Comparison of ENCODE assay signal across 8 cellular contexts in the genomic region with DNA sequence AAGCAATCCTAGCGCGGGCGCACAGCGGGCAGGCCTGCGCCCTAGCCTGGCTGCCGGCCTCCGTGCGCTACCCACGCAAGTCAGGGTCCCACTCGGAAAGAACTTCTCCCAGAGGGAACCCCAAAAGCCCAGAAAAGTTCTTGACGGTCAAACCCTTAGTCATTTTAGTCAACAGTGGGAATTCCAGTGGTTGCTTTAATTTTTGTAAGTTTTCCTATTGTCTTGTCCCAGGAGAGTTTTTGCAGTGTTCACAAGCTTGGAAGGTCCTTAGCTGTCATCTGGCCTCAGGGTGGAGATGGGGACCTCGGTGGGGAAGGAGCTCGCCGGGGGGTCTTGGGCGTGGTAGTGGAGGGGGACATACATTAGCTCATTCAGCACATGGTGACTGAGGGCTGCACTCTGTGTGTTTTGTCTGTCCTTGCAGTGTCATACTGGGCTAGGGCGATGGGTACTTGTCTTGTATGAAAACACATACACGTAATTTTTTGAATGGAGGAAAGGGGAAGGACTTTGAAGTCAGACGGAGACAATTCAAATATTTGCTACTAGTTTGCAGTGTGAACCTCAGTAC. TPM values are rescaled to one million over a fixed set of nuclear protein-coding genes. Genes with fewer than 3 reads are reported as not detected.
DNase-seq lines count a peak whose midpoint lies in the region; ATAC-seq, FAIRE-seq and TF ChIP-seq lines count a peak whose summit lies in the region.

No MANE protein-coding gene starts in this region.

- H3K9me3 ChIP-seq in KOPT-K1 (ENCODE audit: insufficient read depth, low read length, poor library complexity, severe bottlenecking) (no peaks in the 10 kb centered on the region), K562 (replicated peaks; ENCODE audit: control insufficient read depth, insufficient read depth, low read depth, low read length) (no peaks in the 10 kb centered on the region), tibial artery (no peaks in the 10 kb centered on the region)

- ATAC-seq in K562 = peak; percentile 49
- ATAC-seq in left lobe of liver = peak; percentile 9
- ATAC-seq in GM21528 (IDR thresholded peaks at IDR 0.05; ENCODE audit: low FRiP score, unreplicated experiment) = no peak

- in situ Hi-C loops in GM13976 (cut with MboI; ENCODE audit: low sequenced_read_pairs, unreplicated experiment) (no loop called here), K562 (cut with MboI) (no loop called here)

- peak; percentile 68 for FAIRE-seq in K562 (lab: Jason Lieb, UNC)

- peak overlapping the region; percentile 81 to 95 for H3K9ac ChIP-seq in K562 (ENCODE audit: insufficient read depth in 1 of 2, low read depth in 2 of 2, low read length in 2 of 2)

- TF ChIP-seq CTCF in AG09309 (IDR thresholded peaks at IDR 0.05; ENCODE audit: control insufficient read depth, insufficient read depth, low read depth, low read length, missing control alignments) (no peak), GM13976 (IDR thresholded peaks at IDR 0.05; ENCODE audit: borderline replicate concordance, control extremely low read depth, extremely low read depth, insufficient read depth, missing control alignments) (no peak), K562 (IDR thresholded peaks at IDR 0.05 in 2 of 3, conservative IDR thresholded peaks at IDR 0.05 in 1 of 3; ENCODE audit: insufficient read depth in 2 of 3, low read depth in 1 of 3, low read length in 3 of 3) (no peak), tibial artery (IDR thresholded peaks at IDR 0.05) (no peak)

- no peak for TF ChIP-seq POLR2A in K562 (conservative IDR thresholded peaks at IDR 0.05)

- peaks cover 56% of the 10 kb centered on the region for H3K79me2 ChIP-seq in K562 (ENCODE audit: control insufficient read depth, insufficient read depth, low read length)

- WGBS in K562 (ENCODE audit: insufficient coverage, low coverage, missing lambda C conversion rate) = 2% methylated on average over 18 of the region's 18 CpGs

- peaks cover 19 to 24% of the 10 kb centered on the region in 2 experiments for H3K4me1 ChIP-seq in K562 (replicated peaks in 1 of 2; ENCODE audit: control insufficient read depth in 2 of 2, insufficient read depth in 2 of 2, low read length in 2 of 2)
- H3K4me1 ChIP-seq in tibial artery = peaks cover 0 to 38% (median 15%) of the 10 kb centered on the region in 4 donors

- H3K27me3 ChIP-seq in K562 (ENCODE audit: control insufficient read depth in 2 of 2, insufficient read depth in 2 of 2, low read length in 2 of 2) (no peaks in the 10 kb centered on the region), tibial artery (no peaks in the 10 kb centered on the region)

- POLR2A ChIA-PET in K562 (lab: Yijun Ruan, JAX) = interaction anchor here (0.7 to 0.8 kb wide), 2 partner anchors 14 to 160 kb away, joined by 3 to 5 read pairs; no protein-coding TSS in a partner anchor

- no peaks in the 10 kb centered on the region for H4K20me1 ChIP-seq in K562 (replicated peaks; ENCODE audit: control insufficient read depth, insufficient read depth, low read length)

- DNase-seq in AG09309 (ENCODE audit: low read depth) (no peak), GM13976 (ENCODE audit: low spot score) (peak; percentile 48), K562 (ENCODE audit: extremely low read depth in 1 of 4, low spot score in 3 of 4) (peak; percentile 56 to 60 (median 59)), left lobe of liver (ENCODE audit: low spot score) (no peak), tibial artery (no peak), DMS153 treated with DMSO at 0.1 percent for 48 hours (lab: John Stamatoyannopoulos, UW; ENCODE audit: unreplicated experiment) (no peak)

- H3K4me2 ChIP-seq in K562 (ENCODE audit: insufficient read depth, low read length) = peak overlapping the region; percentile 80

- H3K27ac ChIP-seq in KOPT-K1 (ENCODE audit: low read depth, low read length, poor library complexity, severe bottlenecking) (peak overlapping the region; percentile 57), K562 (ENCODE audit: extremely low read depth, low read depth, low read length) (peak overlapping the region; percentile 82), tibial artery (peak overlapping the region; percentile 84 to 88)

- BruUV-seq in K562 (replicated peaks; lab: Mats Ljungman, UMichigan) = TSS peak; percentile 43

- TF ChIP-seq RAD21 in K562 (CRISPR knock-in tag; conservative IDR thresholded peaks at IDR 0.05 in 1 of 2, IDR thresholded peaks at IDR 0.05 in 1 of 2) = no peak

- TF ChIP-seq EP300 in K562 (IDR thresholded peaks at IDR 0.05; ENCODE audit: low read length) = no peak

- H3K4me3 ChIP-seq in AG09309 (ENCODE audit: control insufficient read depth, low read depth, low read length) = peak overlapping the region; percentile 78
- H3K4me3 ChIP-seq in K562 = peak overlapping the region; percentile 71
- H3K4me3 ChIP-seq in tibial artery = peak overlapping the region; percentile 74 to 79

- intact Hi-C loops in K562 (cut with micrococcal nuclease) (loop anchor here (1.0 to 5.0 kb wide), 2 partner anchors 11 to 490 kb away; a partner anchor contains a TSS), tibial artery (cut with DNase I; ENCODE audit: low total_unique reads) (no loop called here)

- H3K36me3 ChIP-seq in KOPT-K1 (ENCODE audit: insufficient read depth, low read length) (no peaks in the 10 kb centered on the region), K562 (ENCODE audit: control insufficient read depth, insufficient read depth, low read length) (peaks cover 6% of the 10 kb centered on the region), tibial artery (no peaks in the 10 kb centered on the region)

- H3K9me1 ChIP-seq in K562 (ENCODE audit: control insufficient read depth, insufficient read depth, low read length) = peaks cover 2% of the 10 kb centered on the region

- CTCF ChIA-PET in K562 (lab: Yijun Ruan, JAX; ENCODE audit: low intra/inter-chr PET ratio) = no interaction called here

- peak overlapping the region; percentile 94 for H2AFZ ChIP-seq in K562 (ENCODE audit: low read depth, low read length)

TF ChIP-seq in K562, 482 proteins besides CTCF, POLR2A, EP300 and RAD21 (continues in another document):
- TF ChIP-seq ZNF263 (CRISPR knock-in tag; IDR thresholded peaks at IDR 0.05; ENCODE audit: borderline replicate concordance) = 0 out of 2 replicates have a peak, but pooled peaks have one; percentile 8
- TF ChIP-seq, protein P1, sequence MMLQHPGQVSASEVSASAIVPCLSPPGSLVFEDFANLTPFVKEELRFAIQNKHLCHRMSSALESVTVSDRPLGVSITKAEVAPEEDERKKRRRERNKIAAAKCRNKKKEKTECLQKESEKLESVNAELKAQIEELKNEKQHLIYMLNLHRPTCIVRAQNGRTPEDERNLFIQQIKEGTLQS (IDR thresholded peaks at IDR 0.05) = no peak
- TF ChIP-seq, protein P1 (CRISPR knock-in tag; conservative IDR thresholded peaks at IDR 0.05) = no peak
- TF ChIP-seq FOS (IDR thresholded peaks at IDR 0.05; ENCODE audit: extremely low read depth, insufficient read length) = no peak
- 0 out of 4 replicates have a peak, but pooled peaks of 1 of the 2 experiments have one; percentile 45 for TF ChIP-seq SIN3A (IDR thresholded peaks at IDR 0.05; ENCODE audit: borderline replicate concordance in 2 of 2, control insufficient read depth in 1 of 2, low read depth in 2 of 2, low read length in 2 of 2)
- TF ChIP-seq ZBTB7A (IDR thresholded peaks at IDR 0.05; ENCODE audit: borderline replicate concordance, control insufficient read depth, low read depth, low read length) = 0 out of 2 replicates have a peak, but pooled peaks have one; percentile 8
- no peak for TF ChIP-seq KLF6 (CRISPR knock-in tag; IDR thresholded peaks at IDR 0.05; ENCODE audit: borderline replicate concordance)

RNA-seq across cellular contexts. Expression of a gene that starts 0.7 kb away (rescaled TPM):
- 30.4 and 31.9 TPM in 2 replicates for total RNA-seq in K562 (2011; cell fraction: chromatin; rRNA removed; ENCODE audit: low replicate concordance)
- 15.9 and 17.5 TPM in 2 replicates for total RNA-seq in K562 (2011; cell fraction: nucleolus; rRNA removed)
- total RNA-seq in K562 (2011; cell fraction: nucleoplasm; rRNA removed) = 20.6 and 29.6 TPM in 2 replicates
- total RNA-seq in K562 (2014; rRNA removed) = 11.0 and 13.0 TPM in 2 replicates
- 9.9 and 11.9 TPM in 2 replicates for total RNA-seq in K562 (2014; rRNA removed; fragmentation: Illumina TruSeq; extraction: Trizol)
- 14.1 and 14.4 TPM in 2 replicates for total RNA-seq in K562 (2015; rRNA removed; fragmentation: Illumina TruSeq; extraction: Trizol)
- total RNA-seq in K562 (2021) = 12.6 and 13.1 TPM in 2 replicates
- 4.9 and 8.1 TPM in 2 replicates for polyA plus RNA-seq in K562 (2011; rRNA removed)
- 3.5 and 6.6 TPM in 2 replicates for polyA plus RNA-seq in K562 (2011; cell fraction: cytosol; rRNA removed)
- polyA plus RNA-seq in K562 (2011; cell fraction: nucleus; rRNA removed) = 14.3 and 27.5 TPM in 2 replicates
- polyA plus RNA-seq in K562 (2012) = 8.7 and 10.6 TPM in 2 replicates
- polyA plus RNA-seq in K562 (2014; fragmentation: Illumina TruSeq; extraction: Trizol) = 13.6 and 16.7 TPM in 2 replicates
- 1 to 10 TPM; 2.1 to 2.3 TPM for polyA plus RNA-seq in K562 (2014; fragmentation: Nextera tagmentation; extraction: Ambion mirVana)
- polyA plus RNA-seq in K562 (2014; rRNA removed) = 9.7 and 10.0 TPM in 2 replicates
- 8.8 and 10.5 TPM in 2 replicates for polyA minus RNA-seq in K562 (2011; rRNA and poly(A)+ RNA removed)
- polyA minus RNA-seq in K562 (2011; cell fraction: cytosol; rRNA and poly(A)+ RNA removed) = 4.8 and 6.0 TPM in 2 replicates
- 21.9 and 22.3 TPM in 2 replicates for polyA minus RNA-seq in K562 (2011; cell fraction: nucleus; rRNA and poly(A)+ RNA removed)
- 2.3 TPM for total RNA-seq in left lobe of liver

RNA-seq across cellular contexts. Expression of a gene that starts 20.0 kb away (rescaled TPM):
- total RNA-seq in K562 (2011; cell fraction: chromatin; rRNA removed; ENCODE audit: low replicate concordance) = not detected in 2 replicates
- total RNA-seq in K562 (2011; cell fraction: nucleolus; rRNA removed) = not detected in 2 replicates
- total RNA-seq in K562 (2011; cell fraction: nucleoplasm; rRNA removed) = not detected in 2 replicates
- total RNA-seq in K562 (2014; rRNA removed) (not detected in 2 replicates), K562 (2014; rRNA removed; fragmentation: Illumina TruSeq; extraction: Trizol) (not detected in 2 replicates), K562 (2015; rRNA removed; fragmentation: Illumina TruSeq; extraction: Trizol) (0.04 TPM in 1 of 2 replicates, not detected in the other), K562 (2021) (0.11 and 0.27 TPM in 2 replicates), left lobe of liver (21.5 TPM)
- polyA plus RNA-seq in K562 (2011; rRNA removed) (not detected in 2 replicates), K562 (2014; fragmentation: Illumina TruSeq; extraction: Trizol) (not detected in 2 replicates), K562 (2014; fragmentation: Nextera tagmentation; extraction: Ambion mirVana) (not detected), K562 (2014; rRNA removed) (not detected in 2 replicates)
- polyA plus RNA-seq in K562 (2011; cell fraction: cytosol; rRNA removed) = not detected in 2 replicates
- not detected in 2 replicates for polyA plus RNA-seq in K562 (2011; cell fraction: nucleus; rRNA removed)
- polyA plus RNA-seq in K562 (2012) = 0.05 TPM in 1 of 2 replicates, not detected in the other
- polyA minus RNA-seq in K562 (2011; rRNA and poly(A)+ RNA removed) = not detected in 2 replicates
- not detected in 2 replicates for polyA minus RNA-seq in K562 (2011; cell fraction: cytosol; rRNA and poly(A)+ RNA removed)
- not detected in 2 replicates for polyA minus RNA-seq in K562 (2011; cell fraction: nucleus; rRNA and poly(A)+ RNA removed)

Comparison
In these comparisons a context has a peak if more than half of its experiments do, and no peak if none do; other contexts are left out.
1. DNase-seq: peak in GM13976 (single experiment) and K562 (4 of 4); none in AG09309 (single experiment), left lobe of liver (single experiment), tibial artery (0 of 2) and DMS153 treated with DMSO at 0.1 percent for 48 hours (single experiment).
2. RNA of a gene that starts 20.0 kb away (total RNA-seq): 21.5 TPM in left lobe of liver (single experiment); 0.04 to 0.27 TPM in K562; every median in the first group is over 10 times any median in the second.
3. Peak in every context shown above with its lines, with median percentiles within 50 percentile points of each other: H3K4me3 ChIP-seq and H3K27ac ChIP-seq.